ENCODE assay signal across 1 cellular context in the genomic region with DNA sequence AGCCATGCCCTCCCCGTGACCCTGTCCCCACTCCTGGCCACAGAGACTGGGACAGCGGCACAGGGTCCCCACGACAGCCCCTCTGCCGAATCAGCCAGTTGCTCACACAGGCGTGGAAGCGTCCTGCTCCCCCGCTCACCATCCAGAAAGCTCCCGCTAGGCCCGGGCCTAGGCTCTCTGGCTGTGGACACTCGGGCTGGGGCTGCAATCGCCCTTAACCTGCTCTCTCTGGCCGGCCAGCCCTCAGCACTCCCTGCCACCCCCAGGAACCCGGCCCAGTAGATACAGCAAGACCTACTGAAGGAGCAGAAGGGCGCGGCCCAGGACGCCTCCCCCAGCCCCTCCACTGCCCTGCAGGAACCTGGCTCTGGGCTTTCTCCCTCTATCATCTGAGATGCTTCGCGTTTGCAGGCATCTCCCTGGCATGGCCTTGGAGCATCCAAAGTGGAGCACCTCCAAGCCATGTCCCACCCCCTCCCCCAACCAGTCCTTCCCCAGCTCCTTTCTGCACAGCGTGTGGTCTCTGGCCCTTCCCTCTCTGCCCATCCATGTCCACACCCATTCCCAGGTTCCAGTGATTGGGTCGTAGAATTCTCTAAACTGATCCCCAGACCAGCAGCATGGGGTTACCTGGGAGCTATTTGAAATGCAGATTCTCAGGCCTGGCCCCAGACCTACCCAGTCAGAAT.
TF ChIP-seq lines count a peak whose summit lies in the region.

No MANE protein-coding gene starts in this region.

TF ChIP-seq in HEK293T, 16 proteins besides CTCF, POLR2A, EP300 and RAD21 (continued from another document):
- TF ChIP-seq TARDBP (IDR thresholded peaks at IDR 0.05) (no peak), LEF1 (IDR thresholded peaks at IDR 0.05; ENCODE audit: borderline replicate concordance) (no peak), HDGF (IDR thresholded peaks at IDR 0.05; ENCODE audit: borderline replicate concordance) (no peak), FOXM1 (IDR thresholded peaks at IDR 0.05; ENCODE audit: borderline replicate concordance) (no peak), ELF4 (IDR thresholded peaks at IDR 0.05) (no peak)
